Comparison of ENCODE assay signal across 2 cellular contexts in genomic region chr14:52095793-52096192, GRCh38.
TF ChIP-seq lines count a peak whose summit lies in the region.

No MANE protein-coding gene starts in this region.

TF ChIP-seq in HepG2, 621 proteins besides CTCF, POLR2A, EP300 and RAD21:
- no peak for TF ChIP-seq ZNF737 (CRISPR knock-in tag; IDR thresholded peaks at IDR 0.05; ENCODE audit: borderline replicate concordance)
- TF ChIP-seq CREB3 (CRISPR knock-in tag; IDR thresholded peaks at IDR 0.05), result no peak
- peak; percentile 70 for TF ChIP-seq MAFF (IDR thresholded peaks at IDR 0.05; ENCODE audit: low read depth, low read length)
- peak; percentile 67 to 79 for TF ChIP-seq MAFK (conservative IDR thresholded peaks at IDR 0.05 in 1 of 2, IDR thresholded peaks at IDR 0.05 in 1 of 2; ENCODE audit: low read length in 2 of 2)

TF ChIP-seq in GM12878, 131 proteins besides CTCF, POLR2A, EP300 and RAD21:
- TF ChIP-seq CREB1 (IDR thresholded peaks at IDR 0.05; ENCODE audit: low read depth), result no peak
- TF ChIP-seq IKZF2 (IDR thresholded peaks at IDR 0.05), result no peak
- TF ChIP-seq NR2C2 (IDR thresholded peaks at IDR 0.05; ENCODE audit: borderline replicate concordance, control insufficient read depth, insufficient read length, low read depth), result no peak
- TF ChIP-seq NFXL1 (IDR thresholded peaks at IDR 0.05; ENCODE audit: borderline replicate concordance), result no peak
- TF ChIP-seq BRCA1 (IDR thresholded peaks at IDR 0.05; ENCODE audit: low read depth, low read length), result no peak
- TF ChIP-seq POLR2AphosphoS5 (IDR thresholded peaks at IDR 0.05; ENCODE audit: low read length), result no peak
- no peak for TF ChIP-seq PKNOX1 (IDR thresholded peaks at IDR 0.05)
- no peak for TF ChIP-seq TARDBP (IDR thresholded peaks at IDR 0.05; ENCODE audit: borderline replicate concordance)
- TF ChIP-seq JUNB (IDR thresholded peaks at IDR 0.05), result no peak
- TF ChIP-seq MEF2A (IDR thresholded peaks at IDR 0.05; ENCODE audit: insufficient read depth, low read depth, low read length), result no peak
